In genomic region chr16:89658221-89658879, GRCh38 we compare ENCODE assay signal across 8 cellular contexts.
DNase-seq lines count a peak whose midpoint lies in the region; ATAC-seq and TF ChIP-seq lines count a peak whose summit lies in the region.

No MANE protein-coding gene starts in this region.

- TF ChIP-seq CTCF in HL-60 (IDR thresholded peaks at IDR 0.05; ENCODE audit: insufficient read depth, low read length): no peak

- H3K4me3 Mint-ChIP-seq in activated naive CD8-positive, alpha-beta T cell: peak overlapping the region; percentile 91
- peak overlapping the region; percentile 88 for H3K4me3 Mint-ChIP-seq in stimulated activated effector memory CD8-positive, alpha-beta T cell treated with anti-CD3 and anti-CD28 coated beads, Interleukin-12 subunit alpha, Interleukin-12 subunit beta, amount 100 ng/mL, for 72 hours

- ATAC-seq in stimulated activated effector memory CD8-positive, alpha-beta T cell treated with anti-CD3 and anti-CD28 coated beads, Interleukin-12 subunit alpha, Interleukin-12 subunit beta, amount 100 ng/mL, for 72 hours: peak; percentile 33

- H3K27me3 ChIP-seq in HL-60 (ENCODE audit: insufficient read depth, poor library complexity, severe bottlenecking): no peaks in the 10 kb centered on the region

- H3K27ac ChIP-seq in HL-60 (replicated peaks): peak overlapping the region; percentile 88

- DNase-seq in COR-L47 (lab: John Stamatoyannopoulos, UW) (peak; percentile 15), HL-60 (ENCODE audit: low read depth in 1 of 2, low spot score in 1 of 2) (no peak), NCI-H2196 (lab: John Stamatoyannopoulos, UW; ENCODE audit: unreplicated experiment) (no peak), kidney tubule cell (ENCODE audit: low spot score) (no peak), NCI-H2227 (lab: John Stamatoyannopoulos, UW; ENCODE audit: unreplicated experiment) (no peak)
- DNase-seq in stimulated activated effector memory CD8-positive, alpha-beta T cell treated with anti-CD3 and anti-CD28 coated beads, Interleukin-12 subunit alpha, Interleukin-12 subunit beta, amount 100 ng/mL, for 72 hours (ENCODE audit: low spot score in 2 of 2): no peak

- no peaks in the 10 kb centered on the region for H3K36me3 Mint-ChIP-seq in activated naive CD8-positive, alpha-beta T cell
- H3K36me3 Mint-ChIP-seq in stimulated activated effector memory CD8-positive, alpha-beta T cell treated with anti-CD3 and anti-CD28 coated beads, Interleukin-12 subunit alpha, Interleukin-12 subunit beta, amount 100 ng/mL, for 72 hours: peaks cover 68% of the 10 kb centered on the region

- H3K4me3 ChIP-seq in HL-60 (replicated peaks; ENCODE audit: insufficient read depth, low read length) (peak overlapping the region; percentile 74), iPS-11a (ENCODE audit: low read depth, low read length) (peak overlapping the region; percentile 87)

- peaks cover 28% of the 10 kb centered on the region for H3K4me1 Mint-ChIP-seq in activated naive CD8-positive, alpha-beta T cell (ENCODE audit: low read depth)
- peaks cover 37% of the 10 kb centered on the region for H3K4me1 Mint-ChIP-seq in stimulated activated effector memory CD8-positive, alpha-beta T cell treated with anti-CD3 and anti-CD28 coated beads, Interleukin-12 subunit alpha, Interleukin-12 subunit beta, amount 100 ng/mL, for 72 hours

- H3K27me3 Mint-ChIP-seq in activated naive CD8-positive, alpha-beta T cell: no peaks in the 10 kb centered on the region

- no peaks in the 10 kb centered on the region for H3K9me3 Mint-ChIP-seq in activated naive CD8-positive, alpha-beta T cell (ENCODE audit: low read depth)
- H3K9me3 Mint-ChIP-seq in stimulated activated effector memory CD8-positive, alpha-beta T cell treated with anti-CD3 and anti-CD28 coated beads, Interleukin-12 subunit alpha, Interleukin-12 subunit beta, amount 100 ng/mL, for 72 hours: no peaks in the 10 kb centered on the region

- peak overlapping the region; percentile 84 for H3K27ac Mint-ChIP-seq in activated naive CD8-positive, alpha-beta T cell
- H3K27ac Mint-ChIP-seq in stimulated activated effector memory CD8-positive, alpha-beta T cell treated with anti-CD3 and anti-CD28 coated beads, Interleukin-12 subunit alpha, Interleukin-12 subunit beta, amount 100 ng/mL, for 72 hours: peak overlapping the region; percentile 94
